In the genomic region with DNA sequence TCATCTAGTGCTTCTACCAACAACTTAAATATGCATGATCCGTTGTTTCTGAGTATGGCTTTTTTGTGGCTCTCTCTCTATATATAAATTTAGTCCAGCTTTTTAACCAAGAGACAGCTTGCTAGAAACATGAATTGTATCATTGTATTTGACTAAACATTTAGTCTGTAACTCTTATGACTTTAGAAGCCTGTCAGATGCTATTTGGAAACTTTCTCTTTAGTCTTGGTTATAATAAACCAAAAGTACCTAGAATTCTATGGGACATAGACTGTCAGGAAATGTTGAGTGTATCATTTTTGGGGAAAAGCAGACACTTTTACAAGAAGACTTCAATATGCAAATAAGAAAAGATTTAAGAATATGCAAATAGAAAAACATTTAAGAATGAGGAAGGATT, we compare ENCODE assay signal across 9 cellular contexts.
DNase-seq lines count a peak whose midpoint lies in the region; ATAC-seq and TF ChIP-seq lines count a peak whose summit lies in the region.
"Had no signal": no experiment of that assay in that cellular context is flagged by ENCODE, and none has a peak within 500 bp of the region (broad histone marks: within the 10 kb centered on the region; RNA-seq: fewer than 3 reads in every experiment).

No MANE protein-coding gene starts in this region.

- no peaks in the 10 kb centered on the region for H3K9me3 ChIP-seq in HUES48 (ENCODE audit: control insufficient read depth, insufficient read depth, low read length)
- H3K9me3 ChIP-seq in hepatocyte (ENCODE audit: low read depth): no peaks in the 10 kb centered on the region
- H3K9me3 ChIP-seq in colonic mucosa: no peaks in the 10 kb centered on the region
- no peaks in the 10 kb centered on the region for H3K9me3 ChIP-seq in ovary
- H3K9me3 ChIP-seq: gastrocnemius medialis had no signal

- no peaks in the 10 kb centered on the region for H3K79me2 ChIP-seq in hepatocyte

- no peaks in the 10 kb centered on the region for H3K9me2 ChIP-seq in hepatocyte (replicated peaks; ENCODE audit: insufficient read depth)

- H3K27ac ChIP-seq in HUES48 (ENCODE audit: low read depth, low read length) (peak overlapping the region; percentile 4), hepatocyte (peak overlapping the region; percentile 39), colonic mucosa (no peak overlapping the region), ovary (no peak overlapping the region)

- TF ChIP-seq EP300 in ovary (IDR thresholded peaks at IDR 0.05): no peak

- TF ChIP-seq CTCF in hepatocyte (IDR thresholded peaks at IDR 0.05; ENCODE audit: poor library complexity) (no peak), colonic mucosa (IDR thresholded peaks at IDR 0.05) (no peak), ovary (IDR thresholded peaks at IDR 0.05) (no peak)

- peak; percentile 5 for ATAC-seq in GM18498 (IDR thresholded peaks at IDR 0.05; ENCODE audit: unreplicated experiment)
- ATAC-seq in GM21529 (IDR thresholded peaks at IDR 0.05; ENCODE audit: unreplicated experiment): peak; percentile 2
- no peak for ATAC-seq in GM19351 (IDR thresholded peaks at IDR 0.05; ENCODE audit: unreplicated experiment)

- H3K4me1 ChIP-seq in HUES48 (ENCODE audit: control insufficient read depth, insufficient read depth, low read length): 0 out of 2 replicates have a peak, but pooled peaks cover 3% of the 10 kb centered on the region
- no peaks in the 10 kb centered on the region for H3K4me1 ChIP-seq in hepatocyte (ENCODE audit: insufficient read depth)
- H3K4me1 ChIP-seq in colonic mucosa: no peaks in the 10 kb centered on the region
- no peaks in the 10 kb centered on the region for H3K4me1 ChIP-seq in ovary (ENCODE audit: insufficient read depth)

- no peak overlapping the region for H2AFZ ChIP-seq in hepatocyte

- H4K20me1 ChIP-seq in hepatocyte (ENCODE audit: insufficient read depth, poor library complexity, severe bottlenecking): no peaks in the 10 kb centered on the region

- TF ChIP-seq POLR2A in ovary (IDR thresholded peaks at IDR 0.05): no peak

- DNase-seq in hepatocyte (ENCODE audit: low spot score): no peak
- no peak for DNase-seq in AML-193 (lab: John Stamatoyannopoulos, UW)
- no peak for DNase-seq in colonic mucosa
- DNase-seq in ovary: no peak
- DNase-seq: gastrocnemius medialis had no signal

- WGBS in hepatocyte (ENCODE audit: low lambda C conversion rate, missing lambda C conversion rate): 89% methylated on average over 1 of the region's 1 CpG
- 70 to 78% (median 73%) methylated on average over 1 of the region's 1 CpG for WGBS in ovary, 3 donors

- H3K9ac ChIP-seq in HUES48 (ENCODE audit: low read depth, low read length) (no peak overlapping the region), colonic mucosa (ENCODE audit: low read depth in 2 of 2, low read length in 2 of 2) (no peak overlapping the region)

- intact Hi-C loops in colonic mucosa (cut with DNase I) (no loop called here), ovary (cut with DNase I) (no loop called here)

- H3K4me3 ChIP-seq in HUES48 (ENCODE audit: low read depth, low read length): no peak overlapping the region
- no peak overlapping the region for H3K4me3 ChIP-seq in hepatocyte
- H3K4me3 ChIP-seq in colonic mucosa: no peak overlapping the region
- no peak overlapping the region for H3K4me3 ChIP-seq in ovary
- H3K4me3 ChIP-seq: gastrocnemius medialis had no signal

- no peaks in the 10 kb centered on the region for H3K36me3 ChIP-seq in HUES48 (ENCODE audit: control insufficient read depth, insufficient read depth, low read length)
- no peaks in the 10 kb centered on the region for H3K36me3 ChIP-seq in hepatocyte (replicated peaks; ENCODE audit: insufficient read depth, low read depth)
- H3K36me3 ChIP-seq in colonic mucosa: no peaks in the 10 kb centered on the region
- H3K36me3 ChIP-seq in ovary: no peaks in the 10 kb centered on the region
- H3K36me3 ChIP-seq: gastrocnemius medialis had no signal

- no peak overlapping the region for H3K4me2 ChIP-seq in hepatocyte

- no peaks in the 10 kb centered on the region for H3K27me3 ChIP-seq in HUES48 (ENCODE audit: control insufficient read depth, insufficient read depth, low read length)
- no peaks in the 10 kb centered on the region for H3K27me3 ChIP-seq in hepatocyte
- H3K27me3 ChIP-seq in colonic mucosa: no peaks in the 10 kb centered on the region
- no peaks in the 10 kb centered on the region for H3K27me3 ChIP-seq in ovary
- H3K27me3 ChIP-seq: gastrocnemius medialis had no signal

Comparison
In these comparisons a context has a peak if more than half of its experiments do, and no peak if none do; other contexts are left out.
1. H3K27ac ChIP-seq: peak in HUES48 (single experiment) and hepatocyte (single experiment); none in colonic mucosa (single experiment) and ovary (0 of 2).